Comparison of ENCODE assay signal across 9 cellular contexts in genomic region chr19:49746206-49746958, GRCh38. TPM values are rescaled to one million over a fixed set of nuclear protein-coding genes. Genes with fewer than 3 reads are reported as not detected.
DNase-seq lines count a peak whose midpoint lies in the region; ATAC-seq and TF ChIP-seq lines count a peak whose summit lies in the region.
"Had no signal": no experiment of that assay in that cellular context is flagged by ENCODE, and none has a peak within 500 bp of the region (broad histone marks: within the 10 kb centered on the region; RNA-seq: fewer than 3 reads in every experiment).

No MANE protein-coding gene starts in this region.

- H4K8ac ChIP-seq in IMR-90 (ENCODE audit: low read depth in 2 of 2, low read length in 2 of 2) = no peak overlapping the region

- no peak overlapping the region for H3K4me2 ChIP-seq in IMR-90 (ENCODE audit: low read depth, low read length)

- TF ChIP-seq POLR2A in IMR-90 (IDR thresholded peaks at IDR 0.05; ENCODE audit: low read depth, low read length) = no peak

- ATAC-seq in IMR-90 (ENCODE audit: low read depth) = no peak
- ATAC-seq in esophagus mucosa = peak; percentile 23
- no peak for ATAC-seq in HG02678 (IDR thresholded peaks at IDR 0.05; ENCODE audit: unreplicated experiment)
- no peak for ATAC-seq in GM18519 (IDR thresholded peaks at IDR 0.05; ENCODE audit: low FRiP score, unreplicated experiment)

- dilution Hi-C loops in IMR-90 (cut with HindIII; ENCODE audit: low sequenced_read_pairs, unreplicated experiment) = no loop called here

- 24% methylated on average over 23 of the region's 52 CpGs; no CpG with 5 or more reads in 1 of the 2 experiments for WGBS in IMR-90 (ENCODE audit: extremely low coverage in 2 of 2, insufficient read length in 1 of 2), 2 experiments

- peak overlapping the region; percentile 68 for H3K27ac Mint-ChIP-seq in activated CD4-positive, alpha-beta T cell treated with anti-CD3 and anti-CD28 coated beads, Interleukin-2, amount 10 ng/mL, durations not matched to agents 7 days and 5 days

- peak overlapping the region; percentile 61 for H2AFZ ChIP-seq in IMR-90 (replicated peaks; ENCODE audit: low read length, poor library complexity)

- no peaks in the 10 kb centered on the region for H3K9me3 Mint-ChIP-seq in activated CD4-positive, alpha-beta T cell treated with anti-CD3 and anti-CD28 coated beads, Interleukin-2, amount 10 ng/mL, durations not matched to agents 7 days and 5 days

- CTCF ChIA-PET in IMR-90 (lab: Yijun Ruan, JAX) = interaction anchor here (0.6 kb wide), 1 partner anchor 91 kb away, joined by 3 read pairs; no protein-coding TSS in a partner anchor
- CTCF ChIA-PET in activated CD4-positive, alpha-beta T cell treated with anti-CD3 and anti-CD28 coated beads, Interleukin-2, amount 10 ng/mL, durations not matched to agents 7 days and 5 days (lab: Charles Lee) = no interaction called here

- no peak overlapping the region for H3K23ac ChIP-seq in IMR-90 (ENCODE audit: low read depth, low read length)

- H4K91ac ChIP-seq in IMR-90 (ENCODE audit: insufficient read depth, low read depth, low read length) = no peak overlapping the region

- no peak overlapping the region for H3K4ac ChIP-seq in IMR-90 (ENCODE audit: low read depth, low read length)

- intact Hi-C loops in IMR-90 (cut with micrococcal nuclease) = no loop called here

- in situ Hi-C loops in IMR-90 (cut with MboI; ENCODE audit: low sequenced_read_pairs) = no loop called here

- no peaks in the 10 kb centered on the region for H3K36me3 Mint-ChIP-seq in activated CD4-positive, alpha-beta T cell treated with anti-CD3 and anti-CD28 coated beads, Interleukin-2, amount 10 ng/mL, durations not matched to agents 7 days and 5 days (ENCODE audit: low read depth)

- H3K4me1 ChIP-seq in IMR-90 (ENCODE audit: control insufficient read depth, insufficient read depth, low read length) = peaks cover 3% of the 10 kb centered on the region; the same call in 1 of the 2 replicates

- H3K14ac ChIP-seq in IMR-90 (replicated peaks; ENCODE audit: low read depth, low read length) = no peak overlapping the region

- TF ChIP-seq RAD21 in IMR-90 (IDR thresholded peaks at IDR 0.05; ENCODE audit: low read length) = no peak

- DNase-seq in IMR-90 (no peak), renal cortical epithelial cell (ENCODE audit: low read depth) (peak; percentile 20), foreskin melanocyte (no peak), GF-D8 (lab: John Stamatoyannopoulos, UW) (no peak)
- peak; percentile 34 for DNase-seq in activated CD4-positive, alpha-beta T cell treated with anti-CD3 and anti-CD28 coated beads, Interleukin-2, amount 10 ng/mL, durations not matched to agents 7 days and 5 days

- H3K27me3 ChIP-seq in IMR-90 (ENCODE audit: control insufficient read depth, insufficient read depth, low read length) = no peaks in the 10 kb centered on the region

- H4K5ac ChIP-seq in IMR-90 (ENCODE audit: low read depth, low read length) = no peak overlapping the region

- H3K9me3 ChIP-seq in IMR-90 (ENCODE audit: control insufficient read depth, insufficient read depth, low read length) = no peaks in the 10 kb centered on the region; the same call in 1 of the 2 replicates

- H3K4me3 Mint-ChIP-seq in activated CD4-positive, alpha-beta T cell treated with anti-CD3 and anti-CD28 coated beads, Interleukin-2, amount 10 ng/mL, durations not matched to agents 7 days and 5 days = no peak overlapping the region

- no peak overlapping the region for H3K27ac ChIP-seq in IMR-90 (ENCODE audit: insufficient read depth, low read length)

- H2BK20ac ChIP-seq in IMR-90 (ENCODE audit: low read depth, low read length) = no peak overlapping the region

- BruUV-seq in IMR-90 (replicated peaks; lab: Mats Ljungman, UMichigan) = no TSS peak

- no peaks in the 10 kb centered on the region for H3K27me3 Mint-ChIP-seq in activated CD4-positive, alpha-beta T cell treated with anti-CD3 and anti-CD28 coated beads, Interleukin-2, amount 10 ng/mL, durations not matched to agents 7 days and 5 days

- H3K36me3 ChIP-seq in IMR-90 (ENCODE audit: control insufficient read depth, insufficient read depth, low read length) = no peaks in the 10 kb centered on the region

- H3K9ac ChIP-seq in IMR-90 (ENCODE audit: low read depth, low read length) = no peak overlapping the region

- H3K4me1 Mint-ChIP-seq in activated CD4-positive, alpha-beta T cell treated with anti-CD3 and anti-CD28 coated beads, Interleukin-2, amount 10 ng/mL, durations not matched to agents 7 days and 5 days = no peaks in the 10 kb centered on the region

- H2BK5ac ChIP-seq in IMR-90 (ENCODE audit: low read depth, low read length, poor library complexity, severe bottlenecking) = no peak overlapping the region

- no peak overlapping the region for H2BK15ac ChIP-seq in IMR-90 (ENCODE audit: low read depth, low read length)

- H3K56ac ChIP-seq in IMR-90 (ENCODE audit: extremely low read depth, insufficient read depth, low read length) = no peak overlapping the region

- H3K18ac ChIP-seq in IMR-90 (ENCODE audit: low read depth, low read length) = no peak overlapping the region

- no peak overlapping the region for H2AK5ac ChIP-seq in IMR-90 (ENCODE audit: low read depth, low read length)

- no peak overlapping the region for H2BK120ac ChIP-seq in IMR-90 (ENCODE audit: low read depth, low read length)

- H3K9me1 ChIP-seq in IMR-90 (ENCODE audit: insufficient read depth, low read length) = 0 out of 2 replicates have a peak, but pooled peaks cover 2% of the 10 kb centered on the region

- H4K20me1 ChIP-seq in IMR-90 (ENCODE audit: insufficient read depth, low read length) = no peaks in the 10 kb centered on the region

- no peak overlapping the region for H3K4me3 ChIP-seq in IMR-90 (ENCODE audit: insufficient read depth, low read depth, low read length)

- H2AK9ac ChIP-seq in IMR-90 (replicated peaks; ENCODE audit: low read depth, low read length, poor library complexity) = no peak overlapping the region

- no peaks in the 10 kb centered on the region for H3K79me1 ChIP-seq in IMR-90 (ENCODE audit: low read depth in 1 of 2, low read length in 2 of 2)

- TF ChIP-seq CTCF in IMR-90 (conservative IDR thresholded peaks at IDR 0.05; ENCODE audit: low read depth, low read length) = no peak

- POLR2A ChIA-PET in IMR-90 (lab: Charles Lee; ENCODE audit: unreplicated experiment) = interaction anchor here (0.5 kb wide), 1 partner anchor 119 kb away, joined by 4 read pairs; no protein-coding TSS in a partner anchor
- POLR2A ChIA-PET in activated CD4-positive, alpha-beta T cell treated with anti-CD3 and anti-CD28 coated beads, Interleukin-2, amount 10 ng/mL, durations not matched to agents 7 days and 5 days (lab: Charles Lee) = no interaction called here

TF ChIP-seq in IMR-90, 13 proteins besides CTCF, POLR2A, EP300 and RAD21 (continues in another document):
- TF ChIP-seq SMC3 (IDR thresholded peaks at IDR 0.05; ENCODE audit: low read depth, low read length) (no peak), RFX5 (IDR thresholded peaks at IDR 0.05; ENCODE audit: low read depth, low read length) (no peak), CHD1 (IDR thresholded peaks at IDR 0.05; ENCODE audit: low read depth, low read length) (no peak), MAFK (IDR thresholded peaks at IDR 0.05; ENCODE audit: low read depth, low read length) (no peak), ELK1 (IDR thresholded peaks at IDR 0.05; ENCODE audit: borderline replicate concordance, low read depth, low read length) (no peak), CEBPB (IDR thresholded peaks at IDR 0.05; ENCODE audit: low read depth, low read length) (no peak), NFE2L2 (IDR thresholded peaks at IDR 0.05; ENCODE audit: low read depth, low read length) (no peak)

RNA-seq across cellular contexts. Expression of gene TSKS, which starts 16.7 kb away (rescaled TPM):
- total RNA-seq in IMR-90 (2012; rRNA removed) = not detected in 2 replicates
- 0.10 TPM in 1 of 2 replicates, not detected in the other for polyA plus RNA-seq in IMR-90 (2012; rRNA removed)
- polyA plus RNA-seq in IMR-90 (2012; cell fraction: cytosol; rRNA removed) = 0.04 TPM in 1 of 2 replicates, not detected in the other
- polyA plus RNA-seq in IMR-90 (2012; cell fraction: nucleus; rRNA removed; ENCODE audit: low replicate concordance) = 0.07 and 0.18 TPM in 2 replicates
- total RNA-seq in activated CD4-positive, alpha-beta T cell treated with anti-CD3 and anti-CD28 coated beads, Interleukin-2, amount 10 ng/mL, durations not matched to agents 7 days and 5 days = 1 to 10 TPM; 4.5 to 5.4 TPM
- 0.12 TPM for total RNA-seq in esophagus mucosa
- total RNA-seq in renal cortical epithelial cell = not detected in 2 replicates
- total RNA-seq: frontal cortex had no signal

RNA-seq across cellular contexts. Expression of gene AP2A1, which starts 20.4 kb away (rescaled TPM):
- 40.7 and 41.4 TPM in 2 replicates for total RNA-seq in IMR-90 (2012; rRNA removed)
- polyA plus RNA-seq in IMR-90 (2012; rRNA removed) = 122 and 136 TPM in 2 replicates
- 130 and 154 TPM in 2 replicates for polyA plus RNA-seq in IMR-90 (2012; cell fraction: cytosol; rRNA removed)
- polyA plus RNA-seq in IMR-90 (2012; cell fraction: nucleus; rRNA removed; ENCODE audit: low replicate concordance) = 115 and 277 TPM in 2 replicates
- 10 to 100 TPM; 77.2 to 87.9 TPM for total RNA-seq in activated CD4-positive, alpha-beta T cell treated with anti-CD3 and anti-CD28 coated beads, Interleukin-2, amount 10 ng/mL, durations not matched to agents 7 days and 5 days
- 54.0 TPM for total RNA-seq in esophagus mucosa
- total RNA-seq in renal cortical epithelial cell = 43.2 and 98.0 TPM in 2 replicates

RNA-seq across cellular contexts. Expression of gene CPT1C, which starts 55.5 kb away (rescaled TPM):
- total RNA-seq in IMR-90 (2012; rRNA removed) (14.2 and 14.7 TPM in 2 replicates), esophagus mucosa (1.1 TPM), renal cortical epithelial cell (1.9 and 2.5 TPM in 2 replicates)
- polyA plus RNA-seq in IMR-90 (2012; rRNA removed) = 53.1 and 56.1 TPM in 2 replicates
- 21.9 and 40.7 TPM in 2 replicates for polyA plus RNA-seq in IMR-90 (2012; cell fraction: cytosol; rRNA removed)
- 314 and 515 TPM in 2 replicates for polyA plus RNA-seq in IMR-90 (2012; cell fraction: nucleus; rRNA removed; ENCODE audit: low replicate concordance)
- 1 to 10 TPM in 1 of 2 experiments, under 1 TPM in 1; 0.79 to 1.3 TPM for total RNA-seq in activated CD4-positive, alpha-beta T cell treated with anti-CD3 and anti-CD28 coated beads, Interleukin-2, amount 10 ng/mL, durations not matched to agents 7 days and 5 days

RNA-seq across cellular contexts. Expression of gene ADM5, which starts 57.0 kb away (rescaled TPM):
- total RNA-seq in IMR-90 (2012; rRNA removed) = 0.18 and 0.28 TPM in 2 replicates
- 0.99 and 1.7 TPM in 2 replicates for polyA plus RNA-seq in IMR-90 (2012; rRNA removed)
- polyA plus RNA-seq in IMR-90 (2012; cell fraction: cytosol; rRNA removed) = 0.05 and 0.51 TPM in 2 replicates
- 9.2 and 33.2 TPM in 2 replicates for polyA plus RNA-seq in IMR-90 (2012; cell fraction: nucleus; rRNA removed; ENCODE audit: low replicate concordance)
- total RNA-seq in activated CD4-positive, alpha-beta T cell treated with anti-CD3 and anti-CD28 coated beads, Interleukin-2, amount 10 ng/mL, durations not matched to agents 7 days and 5 days = 1 to 10 TPM; 3.7 to 4.9 TPM
- total RNA-seq in esophagus mucosa = 0.92 TPM
- 0.35 TPM in 2 replicates for total RNA-seq in renal cortical epithelial cell

Comparison
In these comparisons a context has a peak if more than half of its experiments do, and no peak if none do; other contexts are left out.
1. DNase-seq: peak in activated CD4-positive, alpha-beta T cell treated with anti-CD3 and anti-CD28 coated beads, Interleukin-2, amount 10 ng/mL, durations not matched to agents 7 days and 5 days (single experiment) and renal cortical epithelial cell (single experiment); none in IMR-90 (single experiment), foreskin melanocyte (single experiment) and GF-D8 (single experiment).